ENCODE assay signal across 36 cellular contexts in genomic region chr1:53984701-53985100, GRCh38. TPM values are rescaled to one million over a fixed set of nuclear protein-coding genes. Genes with fewer than 3 reads are reported as not detected.
"Had no signal": no experiment of that assay in that cellular context is flagged by ENCODE, and none has a peak within 500 bp of the region (broad histone marks: within the 10 kb centered on the region; RNA-seq: fewer than 3 reads in every experiment).

No MANE protein-coding gene starts in this region.

- H3K4me3 ChIP-seq: adrenal gland, breast epithelium, cardiac muscle cell, colonic mucosa, esophagus squamous epithelium, heart left ventricle had no signal

- H3K27me3 ChIP-seq: adrenal gland, breast epithelium, cardiac muscle cell, colonic mucosa, esophagus squamous epithelium, heart left ventricle had no signal

- DNase-seq: activated CD4-positive, alpha-beta T cell treated with anti-CD3 and anti-CD28 coated beads for 48 hours; activated CD4-positive, alpha-beta T cell treated with anti-CD3 and anti-CD28 coated beads, Interleukin-2, amount 50 U/mL, for 1 hour; activated CD4-positive, alpha-beta T cell treated with anti-CD3 and anti-CD28 coated beads, Interleukin-2, amount 50 U/mL, for 48 hours; activated CD8-positive, alpha-beta memory T cell treated with anti-CD3 and anti-CD28 coated beads, Interleukin-2, amount 10 ng/mL, durations not matched to agents 7 days and 5 days; activated CD8-positive, alpha-beta memory T cell treated with anti-CD3 and anti-CD28 coated beads, Interleukin-2, amount 50 U/mL, for 4 hours; activated CD8-positive, alpha-beta T cell treated with anti-CD3 and anti-CD28 coated beads for 36 hours; activated effector memory CD4-positive, alpha-beta T cell treated with anti-CD3 and anti-CD28 coated beads, Interleukin-2, amount 50 U/mL, for 16 hours; activated naive CD4-positive, alpha-beta T cell treated with anti-CD3 and anti-CD28 coated beads for 36 hours; activated naive CD8-positive, alpha-beta T cell treated with anti-CD3 and anti-CD28 coated beads for 36 hours; activated naive CD8-positive, alpha-beta T cell treated with anti-CD3 and anti-CD28 coated beads, Interleukin-2, amount 50 U/mL, for 24 hours; activated T-cell treated with anti-CD3 and anti-CD28 coated beads, Interleukin-2, amount 50 U/mL, for 1 hour; activated T-cell treated with anti-CD3 and anti-CD28 coated beads, Interleukin-2, amount 50 U/mL, for 48 hours; adrenal gland; amygdala; aorta; central memory CD4-positive, alpha-beta T cell; cerebellar nuclear complex; colonic mucosa; effector CD8-positive, alpha-beta T cell; esophagus squamous epithelium; glutamatergic neuron; heart left ventricle; T-helper 2 cell had no signal

- H3K27ac ChIP-seq: adrenal gland, breast epithelium, cardiac muscle cell, colonic mucosa, epithelial cell of prostate, esophagus squamous epithelium, heart left ventricle had no signal

- H3K9me3 ChIP-seq: adrenal gland, breast epithelium, colonic mucosa, esophagus squamous epithelium, heart left ventricle had no signal

- H3K36me3 ChIP-seq: adrenal gland, breast epithelium, cardiac muscle cell, colonic mucosa, esophagus squamous epithelium, heart left ventricle had no signal

- ATAC-seq: activated CD8-positive, alpha-beta memory T cell treated with anti-CD3 and anti-CD28 coated beads, Interleukin-2, amount 10 ng/mL, durations not matched to agents 7 days and 5 days; activated CD8-positive, alpha-beta T cell treated with anti-CD3 and anti-CD28 coated beads for 36 hours; activated naive CD8-positive, alpha-beta T cell treated with anti-CD3 and anti-CD28 coated beads, Interleukin-2, amount 50 U/mL, for 24 hours; heart left ventricle; WTC11 had no signal

- H3K4me1 ChIP-seq: adrenal gland, breast epithelium, colonic mucosa had no signal

RNA-seq across cellular contexts. Expression of gene LDLRAD1, which starts 33.3 kb away (rescaled TPM):
- total RNA-seq: activated CD8-positive, alpha-beta memory T cell treated with anti-CD3 and anti-CD28 coated beads for 36 hours; activated CD8-positive, alpha-beta memory T cell treated with anti-CD3 and anti-CD28 coated beads, Interleukin-2, amount 10 ng/mL, durations not matched to agents 7 days and 5 days; activated CD8-positive, alpha-beta T cell treated with anti-CD3 and anti-CD28 coated beads for 36 hours; activated naive CD4-positive, alpha-beta T cell treated with anti-CD3 and anti-CD28 coated beads for 36 hours; activated naive CD8-positive, alpha-beta T cell treated with anti-CD3 and anti-CD28 coated beads for 36 hours; activated T-helper 1 cell treated with anti-CD3 and anti-CD28 coated beads, Interleukin-12 subunit alpha, Interleukin-12 subunit beta, Interleukin-2, Interleukin-4 antibody, amounts not matched to agents 30 ng/mL and 10 ng/mL and 1 ng/mL, durations not matched to agents 14 hours and 24 hours and 36 hours; activated T-helper 2 cell treated with anti-CD3 and anti-CD28 coated beads, Interferon-gamma antibody, Interleukin-2, Interleukin-4, amounts not matched to agents 10 μg/mL and 5 μg/mL and 100 μg/mL, durations not matched to agents 14 hours and 24 hours and 36 hours; aorta; breast epithelium; cardiac muscle cell; dermis microvascular lymphatic vessel endothelial cell; endothelial cell of umbilical vein; fibroblast of lung; fibroblast of villous mesenchyme; frontal cortex; heart left ventricle; T-helper 1 cell treated with Interleukin-12 subunit alpha and Interleukin-12 subunit beta and Interleukin-4 antibody, amounts not matched to agents 30 ng/mL and 1 ng/mL, for 36 hours had no signal
